ENCODE assay signal across 35 cellular contexts in the genomic region with DNA sequence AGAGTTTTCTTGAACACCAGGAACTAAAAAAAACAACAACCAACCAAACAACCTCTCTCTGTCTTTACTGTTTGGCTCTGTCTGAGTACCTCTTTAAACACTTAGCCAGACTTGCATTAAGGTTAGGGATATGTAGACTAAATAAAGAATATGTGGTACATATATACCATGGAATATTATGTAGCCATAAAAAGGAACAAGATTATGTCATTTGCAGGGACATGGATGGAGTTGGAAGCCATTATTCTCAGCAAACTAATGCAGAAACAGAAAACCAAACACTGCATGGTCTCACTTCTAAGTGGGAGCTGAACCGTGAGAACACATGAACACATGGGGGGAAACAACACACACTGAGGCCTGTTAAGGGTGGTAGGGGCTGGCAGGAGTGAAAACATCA.
"Had no signal": no experiment of that assay in that cellular context is flagged by ENCODE, and none has a peak within 500 bp of the region (broad histone marks: within the 10 kb centered on the region; RNA-seq: fewer than 3 reads in every experiment).

No MANE protein-coding gene starts in this region.

- H3K27me3 ChIP-seq: MG63 had no signal

- H3K4me3 ChIP-seq: MG63 had no signal

- DNase-seq: Karpas-422, Kasumi-1, MG63, MM.1S, MV-4-11, NCI-H1048, NCI-H1092, NCI-H1092 treated with DMSO at 0.1 percent for 48 hours, NCI-H1105, NCI-H1105 treated with DMSO at 0.1 percent for 48 hours, NCI-H1417, NCI-H1417 treated with DMSO at 0.1 percent for 48 hours, NCI-H1436, NCI-H1436 treated with DMSO at 0.1 percent for 48 hours, NCI-H146, NCI-H1694, NCI-H1694 treated with DMSO at 0.1 percent for 48 hours, NCI-H187 treated with DMSO at 0.1 percent for 48 hours, NCI-H1930, NCI-H2029, NCI-H2029 treated with DMSO at 0.1 percent for 48 hours, NCI-H2081, NCI-H2081 treated with DMSO at 0.1 percent for 48 hours, NCI-H2107, NCI-H2171, NCI-H2171 treated with DMSO at 0.1 percent for 48 hours, NCI-H2227 treated with DMSO at 0.1 percent for 48 hours, NCI-H226, NCI-H345, NCI-H446, NCI-H446 treated with DMSO at 0.1 percent for 48 hours, NCI-H510A, NCI-H510A treated with DMSO at 0.1 percent for 48 hours, NCI-H524, NCI-H524 treated with DMSO at 0.1 percent for 48 hours had no signal

- H3K36me3 ChIP-seq: MG63 had no signal
